ENCODE assay signal across 29 cellular contexts in genomic region chr13:22993148-22993547, GRCh38.
DNase-seq lines count a peak whose midpoint lies in the region; ATAC-seq, FAIRE-seq and TF ChIP-seq lines count a peak whose summit lies in the region.
"Had no signal": no experiment of that assay in that cellular context is flagged by ENCODE, and none has a peak within 500 bp of the region (broad histone marks: within the 10 kb centered on the region; RNA-seq: fewer than 3 reads in every experiment).

No MANE protein-coding gene starts in this region.

- H3K36me3 Mint-ChIP-seq in astrocyte (ENCODE audit: low read depth, unreplicated experiment): no peaks in the 10 kb centered on the region
- no peaks in the 10 kb centered on the region for H3K36me3 Mint-ChIP-seq in CD4-positive, alpha-beta T cell (ENCODE audit: low read depth)
- H3K36me3 Mint-ChIP-seq in activated T-cell treated with anti-CD3 and anti-CD28 coated beads, Interleukin-2, amount 50 U/mL, for 4 hours (ENCODE audit: insufficient read depth): no peaks in the 10 kb centered on the region

- ATAC-seq in SK-N-SH treated with all-trans-retinoic acid at 6 μM for 48 hours: no peak
- ATAC-seq in CD4-positive, alpha-beta T cell (ENCODE audit: poor library complexity): no peak
- ATAC-seq in activated T-cell treated with anti-CD3 and anti-CD28 coated beads, Interleukin-2, amount 50 U/mL, for 4 hours: no peak
- ATAC-seq: HepG2 had no signal

- peak overlapping the region; percentile 75 for H3K27ac Mint-ChIP-seq in astrocyte (ENCODE audit: unreplicated experiment)
- H3K27ac Mint-ChIP-seq in CD4-positive, alpha-beta T cell: no peak overlapping the region
- H3K27ac Mint-ChIP-seq: HFFc6 had no signal

- DNase-seq in SK-N-SH (no peak), astrocyte (ENCODE audit: low read depth) (no peak), smooth muscle cell (lab: John Stamatoyannopoulos, UW; ENCODE audit: unreplicated experiment) (no peak), foreskin melanocyte (no peak)
- DNase-seq in CD4-positive, alpha-beta T cell: no peak
- no peak for DNase-seq in activated T-cell treated with anti-CD3 and anti-CD28 coated beads, Interleukin-2, amount 50 U/mL, for 4 hours
- DNase-seq: ACHN; BE2C; GOT3; HFFc6; Kasumi-1; NCI-H1092 treated with DMSO at 0.1 percent for 48 hours; NCI-H146; NCI-H2107; NCI-H446; NCI-H524 treated with DMSO at 0.1 percent for 48 hours; NCI-H82; NK-92 treated with Interleukin-12 subunit alpha and Interleukin-12 subunit beta, amount 100 ng/mL, for 24 hours; Right ventricle myocardium superior; RPMI8226 had no signal

- no peaks in the 10 kb centered on the region for H3K27me3 ChIP-seq in SK-N-SH (ENCODE audit: insufficient read depth)
- no peaks in the 10 kb centered on the region for H3K27me3 ChIP-seq in astrocyte (ENCODE audit: insufficient read depth, low read length)
- H3K27me3 ChIP-seq in smooth muscle cell (ENCODE audit: low read depth): no peaks in the 10 kb centered on the region
- H3K27me3 ChIP-seq in CD4-positive, alpha-beta T cell (ENCODE audit: control insufficient read depth, insufficient read depth, low read length): peaks cover 7% of the 10 kb centered on the region
- H3K27me3 ChIP-seq: BE2C, SJSA1 had no signal

- CTCF ChIA-PET in SK-N-SH (lab: Yijun Ruan, JAX): no interaction called here
- CTCF ChIA-PET in CD4-positive, alpha-beta T cell (lab: Charles Lee): no interaction called here

- no peaks in the 10 kb centered on the region for H3K9me3 ChIP-seq in SK-N-SH
- H3K9me3 ChIP-seq in astrocyte (ENCODE audit: insufficient read depth, low read depth, low read length): no peaks in the 10 kb centered on the region
- no peaks in the 10 kb centered on the region for H3K9me3 ChIP-seq in mesodermal cell (ENCODE audit: control insufficient read depth, low read length)
- H3K9me3 ChIP-seq in smooth muscle cell (replicated peaks; ENCODE audit: low read depth): no peaks in the 10 kb centered on the region
- no peaks in the 10 kb centered on the region for H3K9me3 ChIP-seq in CD4-positive, alpha-beta T cell (ENCODE audit: control insufficient read depth, low read length)
- H3K9me3 ChIP-seq: BE2C, HAP-1, SJSA1 had no signal

- FAIRE-seq in astrocyte (lab: Jason Lieb, UNC): no peak
- FAIRE-seq: D721Med, GM18507, HepG2 had no signal

- 0 out of 2 replicates have a peak overlapping the region, but pooled peaks have one; percentile 35 for H2AFZ ChIP-seq in SK-N-SH (ENCODE audit: low read depth)
- no peak overlapping the region for H2AFZ ChIP-seq in astrocyte (ENCODE audit: low read depth, low read length)
- peak overlapping the region; percentile 54 for H2AFZ ChIP-seq in smooth muscle cell (ENCODE audit: low read depth)

- H4K20me1 ChIP-seq in SK-N-SH (ENCODE audit: insufficient read depth) (no peaks in the 10 kb centered on the region), astrocyte (ENCODE audit: insufficient read depth, low read length) (no peaks in the 10 kb centered on the region), smooth muscle cell (ENCODE audit: low read depth) (no peaks in the 10 kb centered on the region)

- no peaks in the 10 kb centered on the region for H3K36me3 ChIP-seq in SK-N-SH (replicated peaks in 1 of 2; ENCODE audit: control insufficient read depth in 1 of 2, insufficient read depth in 2 of 2, low read length in 1 of 2)
- H3K36me3 ChIP-seq in astrocyte (ENCODE audit: insufficient read depth, low read length): no peaks in the 10 kb centered on the region
- H3K36me3 ChIP-seq in mesodermal cell (ENCODE audit: control insufficient read depth, insufficient read depth, low read length): no peaks in the 10 kb centered on the region
- H3K36me3 ChIP-seq in smooth muscle cell (ENCODE audit: low read depth): no peaks in the 10 kb centered on the region
- H3K36me3 ChIP-seq: BE2C, HAP-1, SJSA1 had no signal

- no peak overlapping the region for H3K4me3 Mint-ChIP-seq in astrocyte (ENCODE audit: unreplicated experiment)
- no peak overlapping the region for H3K4me3 Mint-ChIP-seq in CD4-positive, alpha-beta T cell
- H3K4me3 Mint-ChIP-seq in activated T-cell treated with anti-CD3 and anti-CD28 coated beads, Interleukin-2, amount 50 U/mL, for 4 hours: no peak overlapping the region
- H3K4me3 Mint-ChIP-seq: HFFc6 had no signal

- no peak for TF ChIP-seq CTCF in SK-N-SH (IDR thresholded peaks at IDR 0.05)
- TF ChIP-seq CTCF in astrocyte (IDR thresholded peaks at IDR 0.05; ENCODE audit: insufficient read depth, low read depth, low read length): no peak
- TF ChIP-seq CTCF in smooth muscle cell (IDR thresholded peaks at IDR 0.05; ENCODE audit: borderline replicate concordance, insufficient read depth, poor library complexity, severe bottlenecking): no peak
- TF ChIP-seq CTCF in CD4-positive, alpha-beta T cell (IDR thresholded peaks at IDR 0.05): no peak

- no peaks in the 10 kb centered on the region for H3K27me3 Mint-ChIP-seq in astrocyte (ENCODE audit: low read depth, unreplicated experiment)
- peaks cover 16% of the 10 kb centered on the region for H3K27me3 Mint-ChIP-seq in CD4-positive, alpha-beta T cell
- peaks cover 4% of the 10 kb centered on the region for H3K27me3 Mint-ChIP-seq in activated T-cell treated with anti-CD3 and anti-CD28 coated beads, Interleukin-2, amount 50 U/mL, for 4 hours (ENCODE audit: low read depth)

- POLR2A ChIA-PET in SK-N-SH (lab: Yijun Ruan, JAX): no interaction called here
- POLR2A ChIA-PET in CD4-positive, alpha-beta T cell (lab: Charles Lee): no interaction called here

- intact Hi-C loops in CD4-positive, alpha-beta T cell (cut with DNase I, micrococcal nuclease): no loop called here

- H3K79me2 ChIP-seq in SK-N-SH (ENCODE audit: insufficient read depth): no peaks in the 10 kb centered on the region
- H3K79me2 ChIP-seq in astrocyte (ENCODE audit: insufficient read depth, low read length): no peaks in the 10 kb centered on the region
- H3K79me2 ChIP-seq in smooth muscle cell (ENCODE audit: low read depth): no peaks in the 10 kb centered on the region

- TF ChIP-seq RAD21 in SK-N-SH (IDR thresholded peaks at IDR 0.05; ENCODE audit: low read length): no peak

- no peaks in the 10 kb centered on the region for H3F3A ChIP-seq in SK-N-SH (replicated peaks; ENCODE audit: insufficient read depth)
- H3F3A ChIP-seq in smooth muscle cell (ENCODE audit: low read depth): no peaks in the 10 kb centered on the region

- H3K4me3 ChIP-seq in SK-N-SH (ENCODE audit: low read depth in 2 of 2, low read length in 1 of 2) (no peak overlapping the region), astrocyte (ENCODE audit: insufficient read depth, low read depth, low read length) (no peak overlapping the region), mesodermal cell (ENCODE audit: extremely low read depth, insufficient read depth, low read length, poor library complexity, severe bottlenecking) (no peak overlapping the region), smooth muscle cell (no peak overlapping the region)
- H3K4me3 ChIP-seq: HAP-1, SJSA1 had no signal

- H3K9me3 Mint-ChIP-seq in astrocyte (ENCODE audit: unreplicated experiment): peaks cover 1% of the 10 kb centered on the region
- H3K9me3 Mint-ChIP-seq in CD4-positive, alpha-beta T cell: peaks cover 3% of the 10 kb centered on the region
- no peaks in the 10 kb centered on the region for H3K9me3 Mint-ChIP-seq in activated T-cell treated with anti-CD3 and anti-CD28 coated beads, Interleukin-2, amount 50 U/mL, for 4 hours
- H3K9me3 Mint-ChIP-seq: HFFc6 had no signal

- H3K4me1 ChIP-seq in SK-N-SH (ENCODE audit: control insufficient read depth in 1 of 2, insufficient read depth in 2 of 2, low read depth in 1 of 2, low read length in 1 of 2): no peaks in the 10 kb centered on the region
- no peaks in the 10 kb centered on the region for H3K4me1 ChIP-seq in astrocyte (ENCODE audit: insufficient read depth, low read length)
- no peaks in the 10 kb centered on the region for H3K4me1 ChIP-seq in mesodermal cell (ENCODE audit: control insufficient read depth, insufficient read depth, low read length, poor library complexity, severe bottlenecking)
- H3K4me1 ChIP-seq in smooth muscle cell (ENCODE audit: low read depth): no peaks in the 10 kb centered on the region
- H3K4me1 ChIP-seq: BE2C, HAP-1, SJSA1 had no signal

- no peak for TF ChIP-seq EP300 in SK-N-SH (IDR thresholded peaks at IDR 0.05; ENCODE audit: borderline replicate concordance in 1 of 2, low read depth in 1 of 2, low read length in 1 of 2)

- H3K4me1 Mint-ChIP-seq in astrocyte (ENCODE audit: low read depth, unreplicated experiment): no peaks in the 10 kb centered on the region
- no peaks in the 10 kb centered on the region for H3K4me1 Mint-ChIP-seq in CD4-positive, alpha-beta T cell (ENCODE audit: low read depth)
- H3K4me1 Mint-ChIP-seq in activated T-cell treated with anti-CD3 and anti-CD28 coated beads, Interleukin-2, amount 50 U/mL, for 4 hours (ENCODE audit: low read depth): no peaks in the 10 kb centered on the region

- H3K4me2 ChIP-seq in SK-N-SH (0 out of 2 replicates have a peak overlapping the region, but pooled peaks have one; percentile 47), astrocyte (ENCODE audit: low read length) (no peak overlapping the region), smooth muscle cell (no peak overlapping the region)

- H3K9ac ChIP-seq in SK-N-SH (no peak overlapping the region), astrocyte (ENCODE audit: low read length) (no peak overlapping the region), smooth muscle cell (ENCODE audit: low read depth) (no peak overlapping the region)

- H3K9me2 ChIP-seq in SK-N-SH: no peaks in the 10 kb centered on the region

- H3K27ac ChIP-seq in SK-N-SH (ENCODE audit: low read depth in 2 of 2, low read length in 1 of 2) (no peak overlapping the region), astrocyte (ENCODE audit: low read depth, low read length) (no peak overlapping the region), mesodermal cell (ENCODE audit: low read depth, low read length, severe bottlenecking) (peak overlapping the region; percentile 70), smooth muscle cell (ENCODE audit: low read depth) (no peak overlapping the region)
- H3K27ac ChIP-seq in CD4-positive, alpha-beta T cell (ENCODE audit: low read depth, low read length): no peak overlapping the region
- H3K27ac ChIP-seq: 22Rv1, HL-60, SJSA1 had no signal

- WGBS in SK-N-SH (ENCODE audit: low lambda C conversion rate): 0% methylated on average over 1 of the region's 1 CpG
- no CpG with 5 or more reads among the region's 1 CpG for WGBS in mesodermal cell (ENCODE audit: insufficient coverage in 2 of 2), 2 experiments
- WGBS in smooth muscle cell (ENCODE audit: low lambda C conversion rate): 35% methylated on average over 1 of the region's 1 CpG

TF ChIP-seq in SK-N-SH, 30 proteins besides CTCF, POLR2A, EP300 and RAD21 (continues in another document):
- no peak for TF ChIP-seq NRF1 (IDR thresholded peaks at IDR 0.05; ENCODE audit: low read depth, low read length)

TF ChIP-seq in SK-N-SH treated with all-trans-retinoic acid at 6 μM for 48 hours, 23 proteins besides CTCF, POLR2A, EP300 and RAD21 (continues in another document):
- no peak for TF ChIP-seq RARB (CRISPR knock-in tag; IDR thresholded peaks at IDR 0.05)
- no peak for TF ChIP-seq ARNTL (CRISPR knock-in tag; IDR thresholded peaks at IDR 0.05; ENCODE audit: borderline replicate concordance, low read depth)
